ENCODE assay signal across 26 cellular contexts in genomic region chr5:41967401-41967800, GRCh38.
"Had no signal": no experiment of that assay in that cellular context is flagged by ENCODE, and none has a peak within 500 bp of the region (broad histone marks: within the 10 kb centered on the region; RNA-seq: fewer than 3 reads in every experiment).

No MANE protein-coding gene starts in this region.

- H3K27me3 ChIP-seq: left lung, neural progenitor cell, neutrophil, ovary, spleen, suprapubic skin, tibial artery, upper lobe of right lung had no signal

- H2AFZ ChIP-seq: neural progenitor cell had no signal

- DNase-seq: hippocampal formation; kidney glomerular epithelial cell; left colon; left lung; lower lobe of right lung; mammary epithelial cell; mesenchymal stem cell; naive B cell; natural killer cell; nephron progenitor cell; occipital lobe; ovary; retina; right cardiac atrium; small intestine; spleen; stimulated activated CD4-positive, alpha-beta T cell treated with anti-CD3 and anti-CD28 coated beads, Interleukin-4, amount 100 ng/mL, for 24 hours; stimulated activated naive CD4-positive, alpha-beta T cell; tibial artery; upper lobe of right lung had no signal

- H3K27ac ChIP-seq: left lung, lower lobe of right lung, neural progenitor cell, neutrophil, ovary, spleen, suprapubic skin, thoracic aorta, tibial artery, upper lobe of right lung had no signal

- H3K9ac ChIP-seq: neural progenitor cell had no signal

- H3K4me3 ChIP-seq: left lung, lower lobe of right lung, neural progenitor cell, ovary, spleen, suprapubic skin, thoracic aorta, tibial artery, upper lobe of right lung had no signal

- ATAC-seq: left colon; left lung; lower lobe of right lung; natural killer cell; right cardiac atrium; sciatic nerve; stimulated activated effector memory CD8-positive, alpha-beta T cell treated with anti-CD3 and anti-CD28 coated beads, Interleukin-12 subunit alpha, Interleukin-12 subunit beta, amount 100 ng/mL, for 72 hours; upper lobe of right lung had no signal

- H3K36me3 ChIP-seq: left lung, lower lobe of right lung, neural progenitor cell, neutrophil, ovary, spleen, suprapubic skin, thoracic aorta, upper lobe of right lung had no signal

- H3K9me3 ChIP-seq: neutrophil, ovary, suprapubic skin, upper lobe of right lung had no signal

- H3K4me1 ChIP-seq: left lung, lower lobe of right lung, neural progenitor cell, spleen, suprapubic skin, tibial artery, upper lobe of right lung had no signal

- H3K4me2 ChIP-seq: neural progenitor cell had no signal
